In the genomic region with DNA sequence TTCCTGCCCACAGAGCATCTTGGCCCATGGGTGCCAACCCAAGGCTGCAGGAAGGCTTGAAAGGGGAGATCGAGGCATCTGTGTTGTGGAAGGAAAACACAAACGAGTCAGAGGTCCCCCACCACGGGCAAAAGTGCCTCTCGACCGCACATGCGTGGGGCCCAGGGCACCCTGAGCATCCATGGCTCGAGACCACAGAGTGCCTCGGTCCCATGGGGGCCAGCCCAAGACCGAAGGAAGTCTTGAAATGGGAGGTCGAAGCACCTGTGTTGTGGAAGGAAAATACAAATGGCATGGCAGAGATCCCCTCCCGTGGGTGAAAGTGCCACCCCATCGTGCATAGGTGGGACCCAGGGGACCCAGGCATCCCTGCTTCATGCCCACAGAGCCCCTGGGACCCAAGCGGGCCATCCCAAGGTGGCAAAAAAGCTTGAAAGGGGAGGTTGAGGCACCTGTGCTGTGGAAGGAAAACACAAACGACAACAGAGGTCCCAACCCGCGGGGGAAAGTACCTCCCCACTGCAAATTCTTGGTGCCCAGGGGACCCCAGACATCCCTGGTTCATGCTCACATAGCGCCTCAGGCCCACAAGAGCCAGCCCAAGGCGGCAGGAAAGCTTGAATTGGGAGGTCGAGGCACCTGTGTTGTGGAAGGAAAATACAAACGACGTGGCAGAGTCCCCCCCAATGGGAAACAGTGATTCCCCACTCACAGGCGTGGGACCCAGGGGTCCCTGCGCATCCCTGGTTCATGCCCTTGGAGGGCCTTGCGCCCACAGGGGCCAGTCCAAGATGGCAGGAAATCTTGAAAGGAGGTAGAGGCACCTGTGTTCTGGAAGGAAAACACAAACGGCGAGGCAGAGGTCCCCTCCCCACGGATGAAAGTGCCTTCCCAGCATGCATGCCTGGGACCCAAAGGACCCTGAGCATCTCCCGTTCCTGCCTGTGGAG, we compare ENCODE assay signal across 11 cellular contexts.
A peak's percentile ranks its signal among the peaks of the same experiment; 100 is the strongest.
DNase-seq lines count a peak whose midpoint lies in the region; ATAC-seq lines count a peak whose summit lies in the region.
"Had no signal": no experiment of that assay in that cellular context is flagged by ENCODE, and none has a peak within 500 bp of the region (broad histone marks: within the 10 kb centered on the region; RNA-seq: fewer than 3 reads in every experiment).

No MANE protein-coding gene starts in this region.

- no peaks in the 10 kb centered on the region for H3K27me3 Mint-ChIP-seq in activated CD4-positive, alpha-beta T cell treated with anti-CD3 and anti-CD28 coated beads for 36 hours
- no peaks in the 10 kb centered on the region for H3K27me3 Mint-ChIP-seq in activated CD4-positive, alpha-beta T cell treated with anti-CD3 and anti-CD28 coated beads, Interleukin-2, amount 10 ng/mL, durations not matched to agents 24 days and 14 days
- H3K27me3 Mint-ChIP-seq in activated naive CD4-positive, alpha-beta T cell treated with anti-CD3 and anti-CD28 coated beads, Interleukin-2, amount 10 ng/mL, durations not matched to agents 7 days and 5 days = no peaks in the 10 kb centered on the region

- no peak overlapping the region for H3K27ac Mint-ChIP-seq in activated CD4-positive, alpha-beta T cell treated with anti-CD3 and anti-CD28 coated beads for 36 hours
- H3K27ac Mint-ChIP-seq in activated CD4-positive, alpha-beta T cell treated with anti-CD3 and anti-CD28 coated beads, Interleukin-2, amount 10 ng/mL, durations not matched to agents 24 days and 14 days = no peak overlapping the region
- H3K27ac Mint-ChIP-seq in activated naive CD4-positive, alpha-beta T cell treated with anti-CD3 and anti-CD28 coated beads, Interleukin-2, amount 10 ng/mL, durations not matched to agents 7 days and 5 days = no peak overlapping the region
- H3K27ac Mint-ChIP-seq in stimulated activated effector memory CD8-positive, alpha-beta T cell treated with anti-CD3 and anti-CD28 coated beads, Interleukin-12 subunit alpha, Interleukin-12 subunit beta, amount 100 ng/mL, for 72 hours = no peak overlapping the region
- H3K27ac Mint-ChIP-seq: T-helper 2 cell treated with Interferon-gamma antibody and Interleukin-4, amounts not matched to agents 5 μg/mL and 100 μg/mL, for 36 hours had no signal

- H3K4me3 ChIP-seq in right cardiac atrium (ENCODE audit: low read length) = no peak overlapping the region
- H3K4me3 ChIP-seq: A549, tibial artery had no signal

- peaks cover 11% of the 10 kb centered on the region for H3K9me3 Mint-ChIP-seq in activated CD4-positive, alpha-beta T cell treated with anti-CD3 and anti-CD28 coated beads for 36 hours (ENCODE audit: low read depth)
- peaks cover under 1% of the 10 kb centered on the region for H3K9me3 Mint-ChIP-seq in activated CD4-positive, alpha-beta T cell treated with anti-CD3 and anti-CD28 coated beads, Interleukin-2, amount 10 ng/mL, durations not matched to agents 24 days and 14 days
- H3K9me3 Mint-ChIP-seq in activated naive CD4-positive, alpha-beta T cell treated with anti-CD3 and anti-CD28 coated beads, Interleukin-2, amount 10 ng/mL, durations not matched to agents 7 days and 5 days = peaks cover 31% of the 10 kb centered on the region
- peaks cover 19% of the 10 kb centered on the region for H3K9me3 Mint-ChIP-seq in stimulated activated effector memory CD8-positive, alpha-beta T cell treated with anti-CD3 and anti-CD28 coated beads, Interleukin-12 subunit alpha, Interleukin-12 subunit beta, amount 100 ng/mL, for 72 hours

- no peak overlapping the region for H3K27ac ChIP-seq in right cardiac atrium (ENCODE audit: low read length)
- H3K27ac ChIP-seq: A549, tibial artery had no signal

- POLR2A ChIA-PET in activated CD4-positive, alpha-beta T cell treated with anti-CD3 and anti-CD28 coated beads for 36 hours (lab: Charles Lee) = no interaction called here

- 58% methylated on average over 28 of the region's 28 CpGs for WGBS in right cardiac atrium

- H3K27me3 ChIP-seq in right cardiac atrium (ENCODE audit: control insufficient read depth, insufficient read depth) = no peaks in the 10 kb centered on the region

- no peaks in the 10 kb centered on the region for H3K9me3 ChIP-seq in right cardiac atrium (ENCODE audit: control insufficient read depth, low read length)
- H3K9me3 ChIP-seq: A549 had no signal

- H3K36me3 Mint-ChIP-seq in activated CD4-positive, alpha-beta T cell treated with anti-CD3 and anti-CD28 coated beads for 36 hours (ENCODE audit: low read depth) = no peaks in the 10 kb centered on the region
- no peaks in the 10 kb centered on the region for H3K36me3 Mint-ChIP-seq in activated CD4-positive, alpha-beta T cell treated with anti-CD3 and anti-CD28 coated beads, Interleukin-2, amount 10 ng/mL, durations not matched to agents 24 days and 14 days (ENCODE audit: low read depth)
- H3K36me3 Mint-ChIP-seq in activated naive CD4-positive, alpha-beta T cell treated with anti-CD3 and anti-CD28 coated beads, Interleukin-2, amount 10 ng/mL, durations not matched to agents 7 days and 5 days = no peaks in the 10 kb centered on the region
- H3K36me3 Mint-ChIP-seq in stimulated activated effector memory CD8-positive, alpha-beta T cell treated with anti-CD3 and anti-CD28 coated beads, Interleukin-12 subunit alpha, Interleukin-12 subunit beta, amount 100 ng/mL, for 72 hours = no peaks in the 10 kb centered on the region

- H3K4me1 ChIP-seq in right cardiac atrium (ENCODE audit: control insufficient read depth, insufficient read depth, low read length) = no peaks in the 10 kb centered on the region
- H3K4me1 ChIP-seq: A549, tibial artery had no signal

- CTCF ChIA-PET in activated CD4-positive, alpha-beta T cell treated with anti-CD3 and anti-CD28 coated beads for 36 hours (lab: Charles Lee) = no interaction called here
- CTCF ChIA-PET in activated naive CD4-positive, alpha-beta T cell treated with anti-CD3 and anti-CD28 coated beads, Interleukin-2, amount 10 ng/mL, durations not matched to agents 7 days and 5 days (lab: Charles Lee) = no interaction called here

- no peak overlapping the region for H3K4me3 Mint-ChIP-seq in activated CD4-positive, alpha-beta T cell treated with anti-CD3 and anti-CD28 coated beads for 36 hours
- no peak overlapping the region for H3K4me3 Mint-ChIP-seq in activated CD4-positive, alpha-beta T cell treated with anti-CD3 and anti-CD28 coated beads, Interleukin-2, amount 10 ng/mL, durations not matched to agents 24 days and 14 days
- no peak overlapping the region for H3K4me3 Mint-ChIP-seq in activated naive CD4-positive, alpha-beta T cell treated with anti-CD3 and anti-CD28 coated beads, Interleukin-2, amount 10 ng/mL, durations not matched to agents 7 days and 5 days
- no peak overlapping the region for H3K4me3 Mint-ChIP-seq in stimulated activated effector memory CD8-positive, alpha-beta T cell treated with anti-CD3 and anti-CD28 coated beads, Interleukin-12 subunit alpha, Interleukin-12 subunit beta, amount 100 ng/mL, for 72 hours
- H3K4me3 Mint-ChIP-seq: T-helper 2 cell treated with Interferon-gamma antibody and Interleukin-4, amounts not matched to agents 5 μg/mL and 100 μg/mL, for 36 hours had no signal

- intact Hi-C loops in activated CD4-positive, alpha-beta T cell treated with anti-CD3 and anti-CD28 coated beads for 36 hours (cut with DNase I, micrococcal nuclease) = no loop called here
- intact Hi-C loops in activated CD4-positive, alpha-beta T cell treated with anti-CD3 and anti-CD28 coated beads, Interleukin-2, amount 10 ng/mL, durations not matched to agents 24 days and 14 days (cut with micrococcal nuclease) = no loop called here
- intact Hi-C loops in right cardiac atrium (cut with DNase I) = no loop called here

- no peak for ATAC-seq in activated CD4-positive, alpha-beta T cell treated with anti-CD3 and anti-CD28 coated beads for 36 hours
- ATAC-seq in right cardiac atrium = no peak
- ATAC-seq in stimulated activated effector memory CD8-positive, alpha-beta T cell treated with anti-CD3 and anti-CD28 coated beads, Interleukin-12 subunit alpha, Interleukin-12 subunit beta, amount 100 ng/mL, for 72 hours = no peak
- ATAC-seq: A549 had no signal

- DNase-seq in activated CD4-positive, alpha-beta T cell treated with anti-CD3 and anti-CD28 coated beads for 36 hours = peak; percentile 1
- no peak for DNase-seq in activated CD4-positive, alpha-beta T cell treated with anti-CD3 and anti-CD28 coated beads, Interleukin-2, amount 10 ng/mL, durations not matched to agents 24 days and 14 days
- peak; percentile 8 for DNase-seq in activated naive CD4-positive, alpha-beta T cell treated with anti-CD3 and anti-CD28 coated beads, Interleukin-2, amount 10 ng/mL, durations not matched to agents 7 days and 5 days
- DNase-seq in right cardiac atrium (peak; percentile 2 to 24 (median 14)), NCI-H146 treated with DMSO at 0.1 percent for 48 hours (lab: John Stamatoyannopoulos, UW; ENCODE audit: unreplicated experiment) (no peak), amygdala (lab: John Stamatoyannopoulos, UW) (no peak), foreskin melanocyte (no peak)
- peak; percentile 1 to 30 for DNase-seq in stimulated activated effector memory CD8-positive, alpha-beta T cell treated with anti-CD3 and anti-CD28 coated beads, Interleukin-12 subunit alpha, Interleukin-12 subunit beta, amount 100 ng/mL, for 72 hours (ENCODE audit: low spot score in 2 of 2)

- H3K4me1 Mint-ChIP-seq in activated CD4-positive, alpha-beta T cell treated with anti-CD3 and anti-CD28 coated beads for 36 hours = no peaks in the 10 kb centered on the region
- no peaks in the 10 kb centered on the region for H3K4me1 Mint-ChIP-seq in activated CD4-positive, alpha-beta T cell treated with anti-CD3 and anti-CD28 coated beads, Interleukin-2, amount 10 ng/mL, durations not matched to agents 24 days and 14 days
- no peaks in the 10 kb centered on the region for H3K4me1 Mint-ChIP-seq in activated naive CD4-positive, alpha-beta T cell treated with anti-CD3 and anti-CD28 coated beads, Interleukin-2, amount 10 ng/mL, durations not matched to agents 7 days and 5 days
- H3K4me1 Mint-ChIP-seq in stimulated activated effector memory CD8-positive, alpha-beta T cell treated with anti-CD3 and anti-CD28 coated beads, Interleukin-12 subunit alpha, Interleukin-12 subunit beta, amount 100 ng/mL, for 72 hours = no peaks in the 10 kb centered on the region

Comparison
In these comparisons a context has a peak if more than half of its experiments do, and no peak if none do; other contexts are left out.
1. DNase-seq: peak in activated CD4-positive, alpha-beta T cell treated with anti-CD3 and anti-CD28 coated beads for 36 hours (single experiment), activated naive CD4-positive, alpha-beta T cell treated with anti-CD3 and anti-CD28 coated beads, Interleukin-2, amount 10 ng/mL, durations not matched to agents 7 days and 5 days (single experiment), right cardiac atrium (3 of 3) and stimulated activated effector memory CD8-positive, alpha-beta T cell treated with anti-CD3 and anti-CD28 coated beads, Interleukin-12 subunit alpha, Interleukin-12 subunit beta, amount 100 ng/mL, for 72 hours (2 of 2); none in activated CD4-positive, alpha-beta T cell treated with anti-CD3 and anti-CD28 coated beads, Interleukin-2, amount 10 ng/mL, durations not matched to agents 24 days and 14 days (single experiment), NCI-H146 treated with DMSO at 0.1 percent for 48 hours (single experiment), amygdala (0 of 56) and foreskin melanocyte (single experiment).